Comparison of ENCODE assay signal across 8 cellular contexts in the genomic region with DNA sequence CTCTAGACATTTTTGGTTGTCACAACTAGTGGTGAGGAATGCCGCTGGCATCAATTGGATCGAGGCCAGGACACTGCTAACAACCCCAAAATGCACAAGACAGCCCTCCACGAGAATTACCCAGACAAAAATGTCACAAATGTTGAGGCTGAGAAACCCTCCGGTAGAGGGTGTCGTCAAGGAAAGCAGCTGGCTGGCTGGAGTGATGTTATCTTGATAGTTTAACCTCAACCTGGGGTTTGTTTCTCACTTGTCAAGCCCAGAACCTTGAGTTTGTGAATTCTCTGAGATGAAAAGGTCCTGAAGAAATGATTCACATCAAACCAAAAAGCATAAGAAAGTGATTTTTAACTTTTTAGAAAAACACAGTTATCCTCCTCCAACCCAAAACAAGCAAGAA. TPM values are rescaled to one million over a fixed set of nuclear protein-coding genes. Genes with fewer than 3 reads are reported as not detected.
DNase-seq lines count a peak whose midpoint lies in the region; ATAC-seq and TF ChIP-seq lines count a peak whose summit lies in the region.

No MANE protein-coding gene starts in this region.

- DNase-seq in stimulated activated CD4-positive, alpha-beta T cell treated with anti-CD3 and anti-CD28 coated beads, Interleukin-12 subunit alpha, Interleukin-12 subunit beta, amount 100 ng/mL, for 48 hours (ENCODE audit: low read depth in 2 of 3, low spot score in 1 of 3), result peak in 2 of 3 donors; percentile 46 to 50
- no peak for DNase-seq in stimulated activated CD4-positive, alpha-beta T cell treated with anti-CD3 and anti-CD28 coated beads, Interleukin-12 subunit alpha, Interleukin-12 subunit beta, amount 100 ng/mL, for 4 hours
- DNase-seq in activated CD4-positive, alpha-beta T cell treated with anti-CD3 and anti-CD28 coated beads for 48 hours, result peak; percentile 71
- DNase-seq in fibroblast of mammary gland (ENCODE audit: low read depth), result no peak
- DNase-seq in DMS53 treated with DMSO at 0.1 percent for 48 hours (lab: John Stamatoyannopoulos, UW; ENCODE audit: unreplicated experiment), result no peak
- no peak for DNase-seq in left lobe of liver (ENCODE audit: low spot score)
- no peak for DNase-seq in GOT3 (lab: John Stamatoyannopoulos, UW)

- H3K4me3 ChIP-seq in fibroblast of mammary gland (ENCODE audit: control insufficient read depth, low read depth, low read length), result no peak overlapping the region

- peak; percentile 13 for TF ChIP-seq CTCF in fibroblast of mammary gland (conservative IDR thresholded peaks at IDR 0.05; ENCODE audit: control insufficient read depth, insufficient read depth, low read depth, low read length)

- ATAC-seq in GM21737 (IDR thresholded peaks at IDR 0.05; ENCODE audit: unreplicated experiment), result no peak
- ATAC-seq in left lobe of liver, result no peak

RNA-seq across cellular contexts. Expression of a gene that starts 21.1 kb away (rescaled TPM):
- 0.15 TPM for total RNA-seq in left lobe of liver

RNA-seq across cellular contexts. Expression of a gene that starts 35.9 kb away (rescaled TPM):
- total RNA-seq in left lobe of liver, result 7.8 TPM

Comparison
In these comparisons a context has a peak if more than half of its experiments do, and no peak if none do; other contexts are left out.
1. DNase-seq: peak in stimulated activated CD4-positive, alpha-beta T cell treated with anti-CD3 and anti-CD28 coated beads, Interleukin-12 subunit alpha, Interleukin-12 subunit beta, amount 100 ng/mL, for 48 hours (2 of 3) and activated CD4-positive, alpha-beta T cell treated with anti-CD3 and anti-CD28 coated beads for 48 hours (single experiment); none in stimulated activated CD4-positive, alpha-beta T cell treated with anti-CD3 and anti-CD28 coated beads, Interleukin-12 subunit alpha, Interleukin-12 subunit beta, amount 100 ng/mL, for 4 hours (single experiment), fibroblast of mammary gland (single experiment), DMS53 treated with DMSO at 0.1 percent for 48 hours (single experiment), left lobe of liver (single experiment) and GOT3 (single experiment).